ENCODE assay signal across 9 cellular contexts in the genomic region with DNA sequence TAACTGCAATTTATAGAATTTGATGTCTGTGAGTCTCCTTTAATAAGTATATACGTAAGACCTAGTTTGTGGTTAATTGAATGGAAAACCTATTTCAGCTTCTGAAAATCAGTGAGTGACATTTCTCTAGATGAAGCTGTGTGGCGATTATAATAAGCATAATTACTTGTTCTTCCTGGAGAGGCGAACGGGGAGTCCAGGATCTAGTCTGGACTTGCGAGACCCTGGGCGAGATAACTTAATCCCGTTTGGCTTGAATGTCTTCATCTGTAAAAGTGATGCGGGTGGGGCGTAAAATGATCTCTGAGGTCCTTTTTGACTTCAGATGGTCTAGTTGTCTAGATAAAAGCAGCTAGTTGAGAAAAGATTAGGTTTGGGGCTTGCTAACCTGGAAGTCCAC. TPM values are rescaled to one million over a fixed set of nuclear protein-coding genes. Genes with fewer than 3 reads are reported as not detected.
DNase-seq lines count a peak whose midpoint lies in the region; ATAC-seq and TF ChIP-seq lines count a peak whose summit lies in the region.
"Had no signal": no experiment of that assay in that cellular context is flagged by ENCODE, and none has a peak within 500 bp of the region (broad histone marks: within the 10 kb centered on the region; RNA-seq: fewer than 3 reads in every experiment).

No MANE protein-coding gene starts in this region.

- no peaks in the 10 kb centered on the region for H3K9me3 ChIP-seq in left lung

- DNase-seq in T-helper 1 cell (no peak), left lung (no peak), dedifferentiated amniotic fluid mesenchymal stem cell (ENCODE audit: extremely low spot score) (no peak)
- no peak for DNase-seq in stimulated activated effector memory CD8-positive, alpha-beta T cell treated with anti-CD3 and anti-CD28 coated beads, Interleukin-12 subunit alpha, Interleukin-12 subunit beta, amount 100 ng/mL, for 72 hours (ENCODE audit: low spot score in 2 of 2)
- DNase-seq: activated CD4-positive, alpha-beta T cell treated with anti-CD3 and anti-CD28 coated beads for 4 hours had no signal

- H3K27ac ChIP-seq in left lung = no peak overlapping the region

- TF ChIP-seq CTCF in left lung (IDR thresholded peaks at IDR 0.05) = no peak

- peaks cover 0 to 22% of the 10 kb centered on the region in 2 donors for H3K4me1 ChIP-seq in left lung

- intact Hi-C loops in left lung (cut with DNase I) = no loop called here

- peaks cover 23% of the 10 kb centered on the region for H3K27me3 Mint-ChIP-seq in T-helper 1 cell treated with Interleukin-12 subunit alpha and Interleukin-12 subunit beta and Interleukin-4 antibody, amounts not matched to agents 30 μg/mL and 1 μg/mL, for 36 hours (ENCODE audit: low read depth)
- peaks cover 30% of the 10 kb centered on the region for H3K27me3 Mint-ChIP-seq in activated naive CD8-positive, alpha-beta T cell

- no peaks in the 10 kb centered on the region for H3K36me3 Mint-ChIP-seq in T-helper 1 cell treated with Interleukin-12 subunit alpha and Interleukin-12 subunit beta and Interleukin-4 antibody, amounts not matched to agents 30 μg/mL and 1 μg/mL, for 36 hours (ENCODE audit: low read depth)
- no peaks in the 10 kb centered on the region for H3K36me3 Mint-ChIP-seq in activated naive CD8-positive, alpha-beta T cell
- H3K36me3 Mint-ChIP-seq in stimulated activated effector memory CD8-positive, alpha-beta T cell treated with anti-CD3 and anti-CD28 coated beads, Interleukin-12 subunit alpha, Interleukin-12 subunit beta, amount 100 ng/mL, for 72 hours = no peaks in the 10 kb centered on the region

- peaks cover 8% of the 10 kb centered on the region for H3K4me1 Mint-ChIP-seq in T-helper 1 cell treated with Interleukin-12 subunit alpha and Interleukin-12 subunit beta and Interleukin-4 antibody, amounts not matched to agents 30 μg/mL and 1 μg/mL, for 36 hours (ENCODE audit: low read depth)
- peaks cover 15% of the 10 kb centered on the region for H3K4me1 Mint-ChIP-seq in activated naive CD8-positive, alpha-beta T cell (ENCODE audit: low read depth)
- H3K4me1 Mint-ChIP-seq in stimulated activated effector memory CD8-positive, alpha-beta T cell treated with anti-CD3 and anti-CD28 coated beads, Interleukin-12 subunit alpha, Interleukin-12 subunit beta, amount 100 ng/mL, for 72 hours = peaks cover 8% of the 10 kb centered on the region

- peak overlapping the region; percentile 72 to 93 for H3K4me3 ChIP-seq in left lung

- peaks cover 0 to 6% of the 10 kb centered on the region in 2 donors for H3K36me3 ChIP-seq in left lung

- H3K4me3 Mint-ChIP-seq in T-helper 1 cell treated with Interleukin-12 subunit alpha and Interleukin-12 subunit beta and Interleukin-4 antibody, amounts not matched to agents 30 μg/mL and 1 μg/mL, for 36 hours = peak overlapping the region; percentile 44
- H3K4me3 Mint-ChIP-seq in activated naive CD8-positive, alpha-beta T cell = peak overlapping the region; percentile 63
- H3K4me3 Mint-ChIP-seq in stimulated activated effector memory CD8-positive, alpha-beta T cell treated with anti-CD3 and anti-CD28 coated beads, Interleukin-12 subunit alpha, Interleukin-12 subunit beta, amount 100 ng/mL, for 72 hours = peak overlapping the region; percentile 78

- no peak overlapping the region for H3K27ac Mint-ChIP-seq in T-helper 1 cell treated with Interleukin-12 subunit alpha and Interleukin-12 subunit beta and Interleukin-4 antibody, amounts not matched to agents 30 μg/mL and 1 μg/mL, for 36 hours
- no peak overlapping the region for H3K27ac Mint-ChIP-seq in activated naive CD8-positive, alpha-beta T cell
- no peak overlapping the region for H3K27ac Mint-ChIP-seq in stimulated activated effector memory CD8-positive, alpha-beta T cell treated with anti-CD3 and anti-CD28 coated beads, Interleukin-12 subunit alpha, Interleukin-12 subunit beta, amount 100 ng/mL, for 72 hours

- H3K9me3 Mint-ChIP-seq in T-helper 1 cell treated with Interleukin-12 subunit alpha and Interleukin-12 subunit beta and Interleukin-4 antibody, amounts not matched to agents 30 μg/mL and 1 μg/mL, for 36 hours = no peaks in the 10 kb centered on the region
- H3K9me3 Mint-ChIP-seq in activated naive CD8-positive, alpha-beta T cell (ENCODE audit: low read depth) = no peaks in the 10 kb centered on the region
- H3K9me3 Mint-ChIP-seq in stimulated activated effector memory CD8-positive, alpha-beta T cell treated with anti-CD3 and anti-CD28 coated beads, Interleukin-12 subunit alpha, Interleukin-12 subunit beta, amount 100 ng/mL, for 72 hours = no peaks in the 10 kb centered on the region

- H3K27me3 ChIP-seq in left lung = peaks cover 0 to 3% of the 10 kb centered on the region in 2 donors

- ATAC-seq in left lung (no peak), HG03045 (IDR thresholded peaks at IDR 0.05; ENCODE audit: unreplicated experiment) (no peak), GM19455 (IDR thresholded peaks at IDR 0.05; ENCODE audit: unreplicated experiment) (no peak)
- no peak for ATAC-seq in stimulated activated effector memory CD8-positive, alpha-beta T cell treated with anti-CD3 and anti-CD28 coated beads, Interleukin-12 subunit alpha, Interleukin-12 subunit beta, amount 100 ng/mL, for 72 hours

RNA-seq across cellular contexts. Expression of a gene that starts 1.1 kb away (rescaled TPM):
- total RNA-seq in left lung = 10 to 100 TPM; 12.6 to 14.2 TPM

RNA-seq across cellular contexts. Expression of a gene that starts 36.3 kb away (rescaled TPM):
- total RNA-seq in left lung = under 1 TPM in 1 of 2 donors, not detected in 1; 0.18 TPM
